23 cellular contexts compared by ENCODE assay signal in genomic region chr9:81564632-81565031, GRCh38.
DNase-seq lines count a peak whose midpoint lies in the region; ATAC-seq and TF ChIP-seq lines count a peak whose summit lies in the region.
"Had no signal": no experiment of that assay in that cellular context is flagged by ENCODE, and none has a peak within 500 bp of the region (broad histone marks: within the 10 kb centered on the region; RNA-seq: fewer than 3 reads in every experiment).

No MANE protein-coding gene starts in this region.

- peak; percentile 39 for ATAC-seq in aorta (ENCODE audit: low FRiP score)

- WGBS in aorta, 2 donors = 12 to 13% methylated on average over 5 of the region's 5 CpGs

- peak overlapping the region; percentile 84 for H3K27ac Mint-ChIP-seq in osteocyte (ENCODE audit: unreplicated experiment)
- H3K27ac Mint-ChIP-seq in T-helper 2 cell treated with Interferon-gamma antibody and Interleukin-4, amounts not matched to agents 5 μg/mL and 100 μg/mL, for 36 hours = no peak overlapping the region
- H3K27ac Mint-ChIP-seq: activated naive CD4-positive, alpha-beta T cell treated with anti-CD3 and anti-CD28 coated beads, Interleukin-2, amount 50 U/mL, for 24 hours; activated T-helper 1 cell treated with anti-CD3 and anti-CD28 coated beads, Interleukin-12 subunit alpha, Interleukin-12 subunit beta, Interleukin-2, Interleukin-4 antibody, amounts not matched to agents 30 ng/mL and 10 ng/mL and 1 ng/mL, durations not matched to agents 14 hours and 24 hours and 36 hours; B cell; nephron; progenitor cell of endocrine pancreas had no signal

- H3K4me1 Mint-ChIP-seq in osteocyte (ENCODE audit: unreplicated experiment) = peaks cover 72% of the 10 kb centered on the region
- H3K4me1 Mint-ChIP-seq in T-helper 2 cell treated with Interferon-gamma antibody and Interleukin-4, amounts not matched to agents 5 μg/mL and 100 μg/mL, for 36 hours (ENCODE audit: low read depth) = no peaks in the 10 kb centered on the region
- H3K4me1 Mint-ChIP-seq: activated naive CD4-positive, alpha-beta T cell treated with anti-CD3 and anti-CD28 coated beads, Interleukin-2, amount 50 U/mL, for 24 hours had no signal

- TF ChIP-seq CTCF in osteocyte (IDR thresholded peaks at IDR 0.05) = no peak

- H3K36me3 Mint-ChIP-seq in osteocyte (ENCODE audit: unreplicated experiment) = no peaks in the 10 kb centered on the region
- H3K36me3 Mint-ChIP-seq in T-helper 2 cell treated with Interferon-gamma antibody and Interleukin-4, amounts not matched to agents 5 μg/mL and 100 μg/mL, for 36 hours (ENCODE audit: low read depth) = no peaks in the 10 kb centered on the region
- H3K36me3 Mint-ChIP-seq: activated naive CD4-positive, alpha-beta T cell treated with anti-CD3 and anti-CD28 coated beads, Interleukin-2, amount 50 U/mL, for 24 hours had no signal

- DNase-seq in anterior cingulate cortex (lab: John Stamatoyannopoulos, UW) (peak in 51 of 58 donors; percentile 5 to 87 (median 53)), inferior parietal cortex (ENCODE audit: extremely low spot score) (peak; percentile 50), osteocyte (ENCODE audit: extremely low spot score, unreplicated experiment) (no peak), aorta (no peak), ACHN (no peak), DMS114 treated with DMSO at 0.1 percent for 48 hours (lab: John Stamatoyannopoulos, UW; ENCODE audit: unreplicated experiment) (no peak)
- DNase-seq in T-helper 2 cell treated with Interferon-gamma antibody and Interleukin-4, amounts not matched to agents 5 μg/mL and 100 μg/mL, for 36 hours (ENCODE audit: low spot score) = no peak
- DNase-seq: activated CD4-positive, alpha-beta T cell treated with anti-CD3 and anti-CD28 coated beads, Interleukin-2, amount 50 U/mL, for 1 hour; COR-L47; effector memory CD4-positive, alpha-beta T cell; glutamatergic neuron; left cardiac atrium; NCI-H1105 treated with DMSO at 0.1 percent for 48 hours; NCI-H2081 treated with DMSO at 0.1 percent for 48 hours; NCI-H524 treated with DMSO at 0.1 percent for 48 hours; thyroid gland had no signal

- no peak overlapping the region for H3K4me3 Mint-ChIP-seq in osteocyte (ENCODE audit: unreplicated experiment)
- H3K4me3 Mint-ChIP-seq in T-helper 2 cell treated with Interferon-gamma antibody and Interleukin-4, amounts not matched to agents 5 μg/mL and 100 μg/mL, for 36 hours = no peak overlapping the region
- H3K4me3 Mint-ChIP-seq: activated naive CD4-positive, alpha-beta T cell treated with anti-CD3 and anti-CD28 coated beads, Interleukin-2, amount 50 U/mL, for 24 hours; activated T-helper 1 cell treated with anti-CD3 and anti-CD28 coated beads, Interleukin-12 subunit alpha, Interleukin-12 subunit beta, Interleukin-2, Interleukin-4 antibody, amounts not matched to agents 30 ng/mL and 10 ng/mL and 1 ng/mL, durations not matched to agents 14 hours and 24 hours and 36 hours; B cell; nephron had no signal

- intact Hi-C loops in aorta (cut with DNase I) = no loop called here

- no peaks in the 10 kb centered on the region for H3K27me3 Mint-ChIP-seq in osteocyte (ENCODE audit: unreplicated experiment)
- no peaks in the 10 kb centered on the region for H3K27me3 Mint-ChIP-seq in T-helper 2 cell treated with Interferon-gamma antibody and Interleukin-4, amounts not matched to agents 5 μg/mL and 100 μg/mL, for 36 hours (ENCODE audit: low read depth)
- H3K27me3 Mint-ChIP-seq: activated naive CD4-positive, alpha-beta T cell treated with anti-CD3 and anti-CD28 coated beads, Interleukin-2, amount 50 U/mL, for 24 hours; B cell had no signal

- no peaks in the 10 kb centered on the region for H3K9me3 Mint-ChIP-seq in osteocyte (ENCODE audit: unreplicated experiment)
- no peaks in the 10 kb centered on the region for H3K9me3 Mint-ChIP-seq in T-helper 2 cell treated with Interferon-gamma antibody and Interleukin-4, amounts not matched to agents 5 μg/mL and 100 μg/mL, for 36 hours
- H3K9me3 Mint-ChIP-seq: activated T-helper 1 cell treated with anti-CD3 and anti-CD28 coated beads, Interleukin-12 subunit alpha, Interleukin-12 subunit beta, Interleukin-2, Interleukin-4 antibody, amounts not matched to agents 30 ng/mL and 10 ng/mL and 1 ng/mL, durations not matched to agents 14 hours and 24 hours and 36 hours; nephron had no signal

- H3K27ac ChIP-seq in aorta (ENCODE audit: low read depth in 1 of 2, low read length in 2 of 2) = peak overlapping the region in 1 of 2 donors; percentile 51
- H3K27ac ChIP-seq: esophagus muscularis mucosa, SJSA1, thyroid gland had no signal

- no peak overlapping the region for H3K4me3 ChIP-seq in aorta (ENCODE audit: low read length in 2 of 2)
- H3K4me3 ChIP-seq: esophagus muscularis mucosa, SJSA1, thyroid gland had no signal

- H3K27me3 ChIP-seq in aorta (ENCODE audit: control insufficient read depth in 1 of 2, insufficient read depth in 2 of 2, low read length in 1 of 2) = no peaks in the 10 kb centered on the region
- H3K27me3 ChIP-seq: esophagus muscularis mucosa, SJSA1, thyroid gland had no signal

- H3K36me3 ChIP-seq in aorta (ENCODE audit: control insufficient read depth in 1 of 2, insufficient read depth in 2 of 2, low read length in 1 of 2) = no peaks in the 10 kb centered on the region
- H3K36me3 ChIP-seq: esophagus muscularis mucosa, SJSA1, thyroid gland had no signal

- peaks cover 0 to 2% of the 10 kb centered on the region in 2 donors for H3K4me1 ChIP-seq in aorta (ENCODE audit: control insufficient read depth in 1 of 2, insufficient read depth in 2 of 2, low read length in 2 of 2)

- in situ Hi-C loops in ACHN (cut with HindIII; ENCODE audit: low pct_ligation_motif_present, low pct_unique_long_range_greater_than_20kb, low sequenced_read_pairs) = no loop called here

- no peaks in the 10 kb centered on the region for H3K9me3 ChIP-seq in aorta (ENCODE audit: control insufficient read depth, low read length)
- H3K9me3 ChIP-seq: esophagus muscularis mucosa, SJSA1, thyroid gland had no signal

Comparison
In these comparisons a context has a peak if more than half of its experiments do, and no peak if none do; other contexts are left out.
1. DNase-seq: peak in anterior cingulate cortex (51 of 58) and inferior parietal cortex (single experiment); none in osteocyte (single experiment), aorta (0 of 2), ACHN (single experiment), DMS114 treated with DMSO at 0.1 percent for 48 hours (single experiment) and T-helper 2 cell treated with Interferon-gamma antibody and Interleukin-4, amounts not matched to agents 5 μg/mL and 100 μg/mL, for 36 hours (single experiment).